Comparison of ENCODE assay signal across 1 cellular context in genomic region chr17:28643979-28644781, GRCh38.
TF ChIP-seq lines count a peak whose summit lies in the region.

No MANE protein-coding gene starts in this region.

TF ChIP-seq in HepG2, 621 proteins besides CTCF, POLR2A, EP300 and RAD21:
- TF ChIP-seq SIN3A (IDR thresholded peaks at IDR 0.05; ENCODE audit: borderline replicate concordance, low read depth, low read length) (peak; percentile 2; the same call in 1 of the 2 replicates), ERF (CRISPR knock-in tag; IDR thresholded peaks at IDR 0.05) (0 out of 2 replicates have a peak, but pooled peaks have one; percentile 22), GATA4 (IDR thresholded peaks at IDR 0.05; ENCODE audit: borderline replicate concordance, low read depth) (no peak), ONECUT2 (CRISPR knock-in tag; IDR thresholded peaks at IDR 0.05) (no peak), NKX3-1 (CRISPR knock-in tag; IDR thresholded peaks at IDR 0.05) (no peak), ZNF225 (CRISPR knock-in tag; IDR thresholded peaks at IDR 0.05) (0 out of 2 replicates have a peak, but pooled peaks have one; percentile 20), RELA (CRISPR knock-in tag; IDR thresholded peaks at IDR 0.05) (no peak), FLYWCH1 (CRISPR knock-in tag; IDR thresholded peaks at IDR 0.05) (no peak), AKAP8 (CRISPR knock-in tag; IDR thresholded peaks at IDR 0.05) (no peak), TBX2 (CRISPR knock-in tag; IDR thresholded peaks at IDR 0.05; ENCODE audit: borderline replicate concordance) (no peak), HNF4G (IDR thresholded peaks at IDR 0.05; ENCODE audit: borderline replicate concordance, low read depth, low read length) (no peak), HNF4G (CRISPR knock-in tag; IDR thresholded peaks at IDR 0.05; ENCODE audit: borderline replicate concordance, low read depth) (no peak), ZBTB49 (CRISPR knock-in tag; IDR thresholded peaks at IDR 0.05; ENCODE audit: borderline replicate concordance) (no peak), ZNF556 (CRISPR knock-in tag; IDR thresholded peaks at IDR 0.05; ENCODE audit: borderline replicate concordance) (no peak), ZBTB42 (CRISPR knock-in tag; IDR thresholded peaks at IDR 0.05) (no peak), GATAD1 (CRISPR knock-in tag; IDR thresholded peaks at IDR 0.05) (peak; percentile 20; the same call in 1 of the 2 replicates), NONO (IDR thresholded peaks at IDR 0.05) (no peak), NONO (CRISPR knock-in tag; conservative IDR thresholded peaks at IDR 0.05) (no peak), ELF1 (CRISPR knock-in tag; IDR thresholded peaks at IDR 0.05) (peak; percentile 43), CHD4 (IDR thresholded peaks at IDR 0.05; ENCODE audit: borderline replicate concordance, low read length) (no peak), JUND (CRISPR knock-in tag; IDR thresholded peaks at IDR 0.05) (no peak), TARDBP (CRISPR knock-in tag; IDR thresholded peaks at IDR 0.05) (no peak), ZNF24 (IDR thresholded peaks at IDR 0.05) (no peak), FOXC1 (CRISPR knock-in tag; IDR thresholded peaks at IDR 0.05; ENCODE audit: borderline replicate concordance) (0 out of 2 replicates have a peak, but pooled peaks have one; percentile 25), GABPA (IDR thresholded peaks at IDR 0.05; ENCODE audit: low read depth, low read length) (peak; percentile 8; the same call in 1 of the 2 replicates), GABPA (CRISPR knock-in tag; IDR thresholded peaks at IDR 0.05; ENCODE audit: low read depth) (peak; percentile 79), ZEB1 (IDR thresholded peaks at IDR 0.05; ENCODE audit: insufficient replicate concordance, low read depth) (no peak), MAFF (IDR thresholded peaks at IDR 0.05; ENCODE audit: low read depth, low read length) (no peak), ZNF564 (CRISPR knock-in tag; IDR thresholded peaks at IDR 0.05) (no peak), ZNF343 (CRISPR knock-in tag; IDR thresholded peaks at IDR 0.05) (no peak), MEIS2 (CRISPR knock-in tag; IDR thresholded peaks at IDR 0.05) (no peak), ETV5 (CRISPR knock-in tag; IDR thresholded peaks at IDR 0.05; ENCODE audit: borderline replicate concordance) (peak; percentile 44; the same call in 1 of the 2 replicates), YEATS2 (CRISPR knock-in tag; IDR thresholded peaks at IDR 0.05; ENCODE audit: borderline replicate concordance) (peak; percentile 18; the same call in 1 of the 2 replicates), MIER3 (CRISPR knock-in tag; IDR thresholded peaks at IDR 0.05; ENCODE audit: borderline replicate concordance) (no peak), GFI1 (CRISPR knock-in tag; IDR thresholded peaks at IDR 0.05; ENCODE audit: borderline replicate concordance) (no peak), MYNN (CRISPR knock-in tag; IDR thresholded peaks at IDR 0.05; ENCODE audit: low read depth) (peak; percentile 62; the same call in 1 of the 2 replicates), SAP130 (CRISPR knock-in tag; IDR thresholded peaks at IDR 0.05; ENCODE audit: low read depth) (peak; percentile 50; the same call in 1 of the 2 replicates), SMC3 (IDR thresholded peaks at IDR 0.05; ENCODE audit: low read length) (peak; percentile 46; the same call in 1 of the 2 replicates), TGIF2 (CRISPR knock-in tag; IDR thresholded peaks at IDR 0.05) (peak; percentile 61; the same call in 1 of the 2 replicates), ZNF720 (CRISPR knock-in tag; IDR thresholded peaks at IDR 0.05) (no peak)
- TF ChIP-seq, protein P1, sequence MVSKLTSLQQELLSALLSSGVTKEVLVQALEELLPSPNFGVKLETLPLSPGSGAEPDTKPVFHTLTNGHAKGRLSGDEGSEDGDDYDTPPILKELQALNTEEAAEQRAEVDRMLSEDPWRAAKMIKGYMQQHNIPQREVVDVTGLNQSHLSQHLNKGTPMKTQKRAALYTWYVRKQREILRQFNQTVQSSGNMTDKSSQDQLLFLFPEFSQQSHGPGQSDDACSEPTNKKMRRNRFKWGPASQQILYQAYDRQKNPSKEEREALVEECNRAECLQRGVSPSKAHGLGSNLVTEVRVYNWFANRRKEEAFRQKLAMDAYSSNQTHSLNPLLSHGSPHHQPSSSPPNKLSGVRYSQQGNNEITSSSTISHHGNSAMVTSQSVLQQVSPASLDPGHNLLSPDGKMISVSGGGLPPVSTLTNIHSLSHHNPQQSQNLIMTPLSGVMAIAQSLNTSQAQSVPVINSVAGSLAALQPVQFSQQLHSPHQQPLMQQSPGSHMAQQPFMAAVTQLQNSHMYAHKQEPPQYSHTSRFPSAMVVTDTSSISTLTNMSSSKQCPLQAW (CRISPR knock-in tag; IDR thresholded peaks at IDR 0.05) = 0 out of 2 replicates have a peak, but pooled peaks have one; percentile 23
- TF ChIP-seq, protein P2, sequence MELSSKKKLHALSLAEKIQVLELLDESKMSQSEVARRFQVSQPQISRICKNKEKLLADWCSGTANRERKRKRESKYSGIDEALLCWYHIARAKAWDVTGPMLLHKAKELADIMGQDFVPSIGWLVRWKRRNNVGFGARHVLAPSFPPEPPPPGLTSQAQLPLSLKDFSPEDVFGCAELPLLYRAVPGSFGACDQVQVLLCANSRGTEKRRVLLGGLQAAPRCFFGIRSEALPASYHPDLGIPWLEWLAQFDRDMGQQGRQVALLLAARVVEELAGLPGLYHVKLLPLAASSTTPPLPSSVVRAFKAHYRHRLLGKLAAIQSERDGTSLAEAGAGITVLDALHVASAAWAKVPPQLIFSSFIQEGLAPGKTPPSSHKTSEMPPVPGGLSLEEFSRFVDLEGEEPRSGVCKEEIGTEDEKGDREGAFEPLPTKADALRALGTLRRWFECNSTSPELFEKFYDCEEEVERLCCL (CRISPR knock-in tag; IDR thresholded peaks at IDR 0.05; ENCODE audit: borderline replicate concordance) = no peak
- TF ChIP-seq, protein P3, sequence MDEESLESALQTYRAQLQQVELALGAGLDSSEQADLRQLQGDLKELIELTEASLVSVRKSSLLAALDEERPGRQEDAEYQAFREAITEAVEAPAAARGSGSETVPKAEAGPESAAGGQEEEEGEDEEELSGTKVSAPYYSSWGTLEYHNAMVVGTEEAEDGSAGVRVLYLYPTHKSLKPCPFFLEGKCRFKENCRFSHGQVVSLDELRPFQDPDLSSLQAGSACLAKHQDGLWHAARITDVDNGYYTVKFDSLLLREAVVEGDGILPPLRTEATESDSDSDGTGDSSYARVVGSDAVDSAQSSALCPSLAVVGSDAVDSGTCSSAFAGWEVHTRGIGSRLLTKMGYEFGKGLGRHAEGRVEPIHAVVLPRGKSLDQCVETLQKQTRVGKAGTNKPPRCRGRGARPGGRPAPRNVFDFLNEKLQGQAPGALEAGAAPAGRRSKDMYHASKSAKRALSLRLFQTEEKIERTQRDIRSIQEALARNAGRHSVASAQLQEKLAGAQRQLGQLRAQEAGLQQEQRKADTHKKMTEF (CRISPR knock-in tag; IDR thresholded peaks at IDR 0.05) = peak; percentile 36; the same call in 1 of the 2 replicates
- TF ChIP-seq, protein P4, sequence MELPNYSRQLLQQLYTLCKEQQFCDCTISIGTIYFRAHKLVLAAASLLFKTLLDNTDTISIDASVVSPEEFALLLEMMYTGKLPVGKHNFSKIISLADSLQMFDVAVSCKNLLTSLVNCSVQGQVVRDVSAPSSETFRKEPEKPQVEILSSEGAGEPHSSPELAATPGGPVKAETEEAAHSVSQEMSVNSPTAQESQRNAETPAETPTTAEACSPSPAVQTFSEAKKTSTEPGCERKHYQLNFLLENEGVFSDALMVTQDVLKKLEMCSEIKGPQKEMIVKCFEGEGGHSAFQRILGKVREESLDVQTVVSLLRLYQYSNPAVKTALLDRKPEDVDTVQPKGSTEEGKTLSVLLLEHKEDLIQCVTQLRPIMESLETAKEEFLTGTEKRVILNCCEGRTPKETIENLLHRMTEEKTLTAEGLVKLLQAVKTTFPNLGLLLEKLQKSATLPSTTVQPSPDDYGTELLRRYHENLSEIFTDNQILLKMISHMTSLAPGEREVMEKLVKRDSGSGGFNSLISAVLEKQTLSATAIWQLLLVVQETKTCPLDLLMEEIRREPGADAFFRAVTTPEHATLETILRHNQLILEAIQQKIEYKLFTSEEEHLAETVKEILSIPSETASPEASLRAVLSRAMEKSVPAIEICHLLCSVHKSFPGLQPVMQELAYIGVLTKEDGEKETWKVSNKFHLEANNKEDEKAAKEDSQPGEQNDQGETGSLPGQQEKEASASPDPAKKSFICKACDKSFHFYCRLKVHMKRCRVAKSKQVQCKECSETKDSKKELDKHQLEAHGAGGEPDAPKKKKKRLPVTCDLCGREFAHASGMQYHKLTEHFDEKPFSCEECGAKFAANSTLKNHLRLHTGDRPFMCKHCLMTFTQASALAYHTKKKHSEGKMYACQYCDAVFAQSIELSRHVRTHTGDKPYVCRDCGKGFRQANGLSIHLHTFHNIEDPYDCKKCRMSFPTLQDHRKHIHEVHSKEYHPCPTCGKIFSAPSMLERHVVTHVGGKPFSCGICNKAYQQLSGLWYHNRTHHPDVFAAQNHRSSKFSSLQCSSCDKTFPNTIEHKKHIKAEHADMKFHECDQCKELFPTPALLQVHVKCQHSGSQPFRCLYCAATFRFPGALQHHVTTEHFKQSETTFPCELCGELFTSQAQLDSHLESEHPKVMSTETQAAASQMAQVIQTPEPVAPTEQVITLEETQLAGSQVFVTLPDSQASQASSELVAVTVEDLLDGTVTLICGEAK (IDR thresholded peaks at IDR 0.05) = no peak
- TF ChIP-seq, protein P4 (CRISPR knock-in tag; IDR thresholded peaks at IDR 0.05) = no peak
- TF ChIP-seq, protein P5, sequence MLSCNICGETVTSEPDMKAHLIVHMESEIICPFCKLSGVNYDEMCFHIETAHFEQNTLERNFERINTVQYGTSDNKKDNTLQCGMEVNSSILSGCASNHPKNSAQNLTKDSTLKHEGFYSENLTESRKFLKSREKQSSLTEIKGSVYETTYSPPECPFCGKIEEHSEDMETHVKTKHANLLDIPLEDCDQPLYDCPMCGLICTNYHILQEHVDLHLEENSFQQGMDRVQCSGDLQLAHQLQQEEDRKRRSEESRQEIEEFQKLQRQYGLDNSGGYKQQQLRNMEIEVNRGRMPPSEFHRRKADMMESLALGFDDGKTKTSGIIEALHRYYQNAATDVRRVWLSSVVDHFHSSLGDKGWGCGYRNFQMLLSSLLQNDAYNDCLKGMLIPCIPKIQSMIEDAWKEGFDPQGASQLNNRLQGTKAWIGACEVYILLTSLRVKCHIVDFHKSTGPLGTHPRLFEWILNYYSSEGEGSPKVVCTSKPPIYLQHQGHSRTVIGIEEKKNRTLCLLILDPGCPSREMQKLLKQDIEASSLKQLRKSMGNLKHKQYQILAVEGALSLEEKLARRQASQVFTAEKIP (CRISPR knock-in tag; IDR thresholded peaks at IDR 0.05; ENCODE audit: borderline replicate concordance) = no peak
- TF ChIP-seq, protein P6, sequence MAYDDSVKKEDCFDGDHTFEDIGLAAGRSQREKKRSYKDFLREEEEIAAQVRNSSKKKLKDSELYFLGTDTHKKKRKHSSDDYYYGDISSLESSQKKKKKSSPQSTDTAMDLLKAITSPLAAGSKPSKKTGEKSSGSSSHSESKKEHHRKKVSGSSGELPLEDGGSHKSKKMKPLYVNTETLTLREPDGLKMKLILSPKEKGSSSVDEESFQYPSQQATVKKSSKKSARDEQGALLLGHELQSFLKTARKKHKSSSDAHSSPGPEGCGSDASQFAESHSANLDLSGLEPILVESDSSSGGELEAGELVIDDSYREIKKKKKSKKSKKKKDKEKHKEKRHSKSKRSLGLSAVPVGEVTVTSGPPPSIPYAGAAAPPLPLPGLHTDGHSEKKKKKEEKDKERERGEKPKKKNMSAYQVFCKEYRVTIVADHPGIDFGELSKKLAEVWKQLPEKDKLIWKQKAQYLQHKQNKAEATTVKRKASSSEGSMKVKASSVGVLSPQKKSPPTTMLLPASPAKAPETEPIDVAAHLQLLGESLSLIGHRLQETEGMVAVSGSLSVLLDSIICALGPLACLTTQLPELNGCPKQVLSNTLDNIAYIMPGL (CRISPR knock-in tag; IDR thresholded peaks at IDR 0.05; ENCODE audit: borderline replicate concordance in 1 of 2, low read depth in 1 of 2) = peak in 1 of 2 experiments; percentile 46; a peak in 1 of 4 replicates
